In the genomic region with DNA sequence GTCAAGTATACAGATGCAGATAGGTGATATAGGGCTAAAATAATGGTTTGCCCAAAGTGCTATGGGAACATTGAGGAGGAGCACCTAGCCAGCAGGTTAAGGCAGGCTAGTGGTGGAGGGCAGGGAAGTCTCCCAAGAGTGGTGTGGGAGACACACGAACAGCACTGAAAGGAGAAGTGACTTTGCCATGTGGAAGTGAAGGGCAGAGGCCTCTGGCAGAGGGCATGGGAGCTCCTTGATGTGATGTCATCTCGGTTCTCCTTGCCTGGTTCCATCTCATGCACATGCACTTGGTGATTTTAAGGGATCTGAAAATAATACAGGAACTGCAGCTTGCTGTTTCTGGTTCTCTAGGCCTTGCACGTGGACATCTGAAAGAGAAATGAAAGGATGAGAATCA, we compare ENCODE assay signal across 11 cellular contexts.
"Had no signal": no experiment of that assay in that cellular context is flagged by ENCODE, and none has a peak within 500 bp of the region (broad histone marks: within the 10 kb centered on the region; RNA-seq: fewer than 3 reads in every experiment).

No MANE protein-coding gene starts in this region.

- DNase-seq: activated naive CD4-positive, alpha-beta T cell treated with anti-CD3 and anti-CD28 coated beads, Interleukin-2, amount 50 U/mL, for 16 hours; dermis blood vessel endothelial cell; effector memory CD8-positive, alpha-beta T cell; gastrocnemius medialis; heart left ventricle; immature natural killer cell; nucleus accumbens; stimulated activated CD4-positive, alpha-beta T cell treated with anti-CD3 and anti-CD28 coated beads, Interleukin-4, amount 100 ng/mL, for 1 hour; stimulated activated naive B cell treated with anti-CD40 and anti-IgM and Interleukin-4, amounts not matched to agents 10 μg/mL and 1 μg/mL and 100 μg/mL, for 72 hours; thyroid gland; uterus had no signal

- ATAC-seq: effector memory CD8-positive, alpha-beta T cell; gastrocnemius medialis; stimulated activated naive B cell treated with anti-CD40 and anti-IgM and Interleukin-4, amounts not matched to agents 10 μg/mL and 1 μg/mL and 100 μg/mL, for 72 hours had no signal
